1 cellular context compared by ENCODE assay signal in the genomic region with DNA sequence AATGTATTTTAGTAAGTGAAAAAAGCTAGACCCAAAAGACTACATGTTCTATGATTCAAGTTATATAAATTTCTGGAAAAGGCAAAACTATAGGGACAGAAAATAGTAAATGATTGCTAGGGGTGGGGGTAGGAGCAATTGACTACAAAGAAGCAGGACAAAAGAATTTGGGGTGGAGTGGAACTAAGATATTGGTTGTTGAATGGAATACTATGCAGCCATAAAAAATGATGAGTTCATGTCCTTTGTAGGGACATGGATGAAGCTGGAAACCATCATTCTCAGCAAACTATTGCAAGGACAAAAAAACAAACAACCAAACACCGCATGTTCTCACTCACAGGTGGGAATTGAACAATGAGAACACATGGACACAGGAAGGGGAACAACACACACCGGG. TPM values are rescaled to one million over a fixed set of nuclear protein-coding genes. Genes with fewer than 3 reads are reported as not detected.
"Had no signal": no experiment of that assay in that cellular context is flagged by ENCODE, and none has a peak within 500 bp of the region (broad histone marks: within the 10 kb centered on the region; RNA-seq: fewer than 3 reads in every experiment).

No MANE protein-coding gene starts in this region.

RNA-seq across cellular contexts. Expression of gene SAXO2, which starts 25.6 kb away (rescaled TPM):
- total RNA-seq: activated CD8-positive, alpha-beta memory T cell treated with anti-CD3 and anti-CD28 coated beads, Interleukin-2, amount 10 ng/mL, durations not matched to agents 7 days and 5 days had no signal
